Comparison of ENCODE assay signal across 1 cellular context in the genomic region with DNA sequence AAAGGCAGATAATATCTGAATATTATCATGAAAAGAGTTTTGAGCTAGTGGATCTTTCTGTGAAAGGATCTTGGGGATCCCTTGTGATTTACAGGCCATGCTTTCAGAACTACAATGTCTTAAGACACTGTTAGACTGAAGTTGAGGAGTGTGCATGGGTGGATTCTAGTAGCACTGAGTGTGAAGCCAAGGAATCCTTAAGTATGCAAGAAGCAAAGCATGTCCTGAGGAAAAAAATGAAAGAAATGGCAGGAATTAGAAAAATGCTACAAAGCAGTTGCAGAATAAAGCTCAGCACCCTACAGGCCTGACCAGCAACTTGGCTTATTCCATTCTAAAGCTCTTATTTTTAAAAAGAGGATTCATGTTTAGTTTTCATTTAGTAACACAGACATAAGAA.
TF ChIP-seq lines count a peak whose summit lies in the region.

No MANE protein-coding gene starts in this region.

TF ChIP-seq in A549, 52 proteins besides CTCF, POLR2A, EP300 and RAD21 (continued from another document):
- TF ChIP-seq USF2 (IDR thresholded peaks at IDR 0.05) (no peak), FOXS1 (CRISPR knock-in tag; IDR thresholded peaks at IDR 0.05) (no peak), KDM1A (IDR thresholded peaks at IDR 0.05; ENCODE audit: low read depth) (no peak), GATA3 (IDR thresholded peaks at IDR 0.05; ENCODE audit: borderline replicate concordance) (no peak), HES2 (IDR thresholded peaks at IDR 0.05) (no peak), JUNB (IDR thresholded peaks at IDR 0.05) (no peak), SREBF2 (IDR thresholded peaks at IDR 0.05) (no peak), FOSB (CRISPR knock-in tag; IDR thresholded peaks at IDR 0.05) (no peak), ZFP36 (IDR thresholded peaks at IDR 0.05; ENCODE audit: borderline replicate concordance, partially characterized antibody) (no peak), TP53 (CRISPR knock-in tag; IDR thresholded peaks at IDR 0.05) (no peak), REST (IDR thresholded peaks at IDR 0.05) (no peak), HDAC2 (IDR thresholded peaks at IDR 0.05) (no peak), EHF (CRISPR knock-in tag; IDR thresholded peaks at IDR 0.05) (no peak), TFCP2L1 (CRISPR knock-in tag; IDR thresholded peaks at IDR 0.05) (no peak)
- TF ChIP-seq, protein P1, sequence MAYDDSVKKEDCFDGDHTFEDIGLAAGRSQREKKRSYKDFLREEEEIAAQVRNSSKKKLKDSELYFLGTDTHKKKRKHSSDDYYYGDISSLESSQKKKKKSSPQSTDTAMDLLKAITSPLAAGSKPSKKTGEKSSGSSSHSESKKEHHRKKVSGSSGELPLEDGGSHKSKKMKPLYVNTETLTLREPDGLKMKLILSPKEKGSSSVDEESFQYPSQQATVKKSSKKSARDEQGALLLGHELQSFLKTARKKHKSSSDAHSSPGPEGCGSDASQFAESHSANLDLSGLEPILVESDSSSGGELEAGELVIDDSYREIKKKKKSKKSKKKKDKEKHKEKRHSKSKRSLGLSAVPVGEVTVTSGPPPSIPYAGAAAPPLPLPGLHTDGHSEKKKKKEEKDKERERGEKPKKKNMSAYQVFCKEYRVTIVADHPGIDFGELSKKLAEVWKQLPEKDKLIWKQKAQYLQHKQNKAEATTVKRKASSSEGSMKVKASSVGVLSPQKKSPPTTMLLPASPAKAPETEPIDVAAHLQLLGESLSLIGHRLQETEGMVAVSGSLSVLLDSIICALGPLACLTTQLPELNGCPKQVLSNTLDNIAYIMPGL (CRISPR knock-in tag; IDR thresholded peaks at IDR 0.05; ENCODE audit: borderline replicate concordance), result no peak
TF ChIP-seq in A549: peak in this region for 0.
